ENCODE assay signal across 11 cellular contexts in the genomic region with DNA sequence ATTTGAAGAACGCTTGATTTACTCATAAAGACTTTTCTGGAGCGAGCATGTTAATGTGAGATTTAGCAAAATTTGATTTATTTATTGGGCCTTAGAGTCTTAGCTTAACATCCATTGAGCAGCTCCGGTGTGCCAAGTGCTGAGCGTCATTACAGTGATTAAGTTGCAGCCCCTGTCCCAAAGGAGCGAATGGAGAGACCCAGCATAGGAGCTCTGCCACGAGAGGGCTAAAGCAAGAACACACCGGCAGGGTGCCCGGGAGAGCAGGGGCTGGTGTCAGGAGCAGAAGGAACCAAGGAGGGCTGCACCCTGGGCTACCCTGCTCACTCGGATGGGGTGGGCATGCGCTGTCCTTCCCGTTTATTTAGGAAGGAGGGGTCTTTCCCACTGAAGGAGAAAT. TPM values are rescaled to one million over a fixed set of nuclear protein-coding genes. Genes with fewer than 3 reads are reported as not detected.
DNase-seq lines count a peak whose midpoint lies in the region; ATAC-seq, FAIRE-seq and TF ChIP-seq lines count a peak whose summit lies in the region.
"Had no signal": no experiment of that assay in that cellular context is flagged by ENCODE, and none has a peak within 500 bp of the region (broad histone marks: within the 10 kb centered on the region; RNA-seq: fewer than 3 reads in every experiment).

No MANE protein-coding gene starts in this region.

- H3K23ac ChIP-seq in H9 (ENCODE audit: insufficient read length, low read depth, low read length) = no peak overlapping the region

- H3K56ac ChIP-seq in H9 (ENCODE audit: insufficient read length, low read depth, low read length) = no peak overlapping the region

- no peak overlapping the region for H3K14ac ChIP-seq in H9 (ENCODE audit: insufficient read depth, low read length)

- CTCF ChIA-PET in A549 (lab: Yijun Ruan, JAX) = interaction anchor here (1.9 to 5.1 kb wide), 2 partner anchors 12 to 41 kb away, joined by 6 to 25 read pairs; no protein-coding TSS in a partner anchor
- CTCF ChIA-PET in K562 (lab: Yijun Ruan, JAX; ENCODE audit: low intra/inter-chr PET ratio) = no interaction called here

- H3K27me3 ChIP-seq in H9 (ENCODE audit: insufficient read depth, low read length) (no peaks in the 10 kb centered on the region), K562 (ENCODE audit: control insufficient read depth in 2 of 2, insufficient read depth in 2 of 2, low read length in 2 of 2) (no peaks in the 10 kb centered on the region)

- H3K4me2 ChIP-seq in A549 = peak overlapping the region; percentile 84
- no peak overlapping the region for H3K4me2 ChIP-seq in H9 (ENCODE audit: insufficient read depth, insufficient read length, low read length)
- no peak overlapping the region for H3K4me2 ChIP-seq in K562 (ENCODE audit: insufficient read depth, low read length)

- H3K9me3 ChIP-seq in A549 (no peaks in the 10 kb centered on the region), H9 (ENCODE audit: control insufficient read depth, low read depth, low read length) (no peaks in the 10 kb centered on the region), K562 (replicated peaks; ENCODE audit: control insufficient read depth, insufficient read depth, low read depth, low read length) (no peaks in the 10 kb centered on the region)

- POLR2A ChIA-PET in A549 (lab: Yijun Ruan, JAX) = no interaction called here
- POLR2A ChIA-PET in K562 (lab: Yijun Ruan, JAX) = interaction anchor here (1.4 kb wide), 1 partner anchor 11 kb away, joined by 5 read pairs; no protein-coding TSS in a partner anchor

- no peak overlapping the region for H2BK15ac ChIP-seq in H9 (ENCODE audit: low read depth, low read length)

- H3K27me3 Mint-ChIP-seq in H9 (ENCODE audit: low read depth) (no peaks in the 10 kb centered on the region), natural killer cell (ENCODE audit: low read depth in 2 of 2) (no peaks in the 10 kb centered on the region)

- peaks cover 11% of the 10 kb centered on the region for H3K9me1 ChIP-seq in K562 (ENCODE audit: control insufficient read depth, insufficient read depth, low read length)

- no peak overlapping the region for H2BK5ac ChIP-seq in H9 (ENCODE audit: insufficient read length, low read length)

- WGBS in A549 (ENCODE audit: missing lambda C conversion rate) = 87% methylated on average over 11 of the region's 11 CpGs
- no CpG with 5 or more reads among the region's 11 CpGs for WGBS in H9 (ENCODE audit: extremely low coverage, insufficient read length, low lambda C conversion rate)
- WGBS in K562 (ENCODE audit: insufficient coverage, low coverage, missing lambda C conversion rate) = 87% methylated on average over 9 of the region's 11 CpGs

- TF ChIP-seq RAD21 in A549 (conservative IDR thresholded peaks at IDR 0.05 in 1 of 2, IDR thresholded peaks at IDR 0.05 in 1 of 2) (no peak), K562 (CRISPR knock-in tag; conservative IDR thresholded peaks at IDR 0.05 in 1 of 2, IDR thresholded peaks at IDR 0.05 in 1 of 2) (no peak)

- intact Hi-C loops in K562 (cut with micrococcal nuclease) (no loop called here), natural killer cell (cut with micrococcal nuclease) (no loop called here)

- no peak overlapping the region for H2BK120ac ChIP-seq in H9 (ENCODE audit: low read depth, low read length, poor library complexity, severe bottlenecking)

- H2BK12ac ChIP-seq in H9 (ENCODE audit: insufficient read length, low read depth, low read length) = no peak overlapping the region

- no peak overlapping the region for H3K18ac ChIP-seq in H9 (ENCODE audit: insufficient read length, low read depth, low read length)

- H3T11ph ChIP-seq in H9 (ENCODE audit: low read length) = no peak overlapping the region

- H3K4me1 ChIP-seq in A549 (peaks cover 51% of the 10 kb centered on the region), H9 (ENCODE audit: insufficient read depth, low read length) (no peaks in the 10 kb centered on the region), K562 (replicated peaks in 1 of 2; ENCODE audit: control insufficient read depth in 2 of 2, insufficient read depth in 2 of 2, low read length in 2 of 2) (peaks cover 14 to 55% of the 10 kb centered on the region in 2 experiments; a peak in 4 of 5 replicates)

- peaks cover 13% of the 10 kb centered on the region for H3K79me1 ChIP-seq in H9 (ENCODE audit: insufficient read depth, low read depth, low read length, poor library complexity, severe bottlenecking)

- H3K4me3 Mint-ChIP-seq in H9 (peak overlapping the region; percentile 1 to 41; a peak in 3 of 5 replicates), natural killer cell (peak overlapping the region; percentile 98)

- H4K8ac ChIP-seq in H9 (replicated peaks; ENCODE audit: insufficient read length, low read depth, low read length) = no peak overlapping the region

- DNase-seq in A549 (ENCODE audit: low read depth in 1 of 2, low spot score in 1 of 2) (no peak), H9 (no peak), K562 (ENCODE audit: extremely low read depth in 1 of 4, low spot score in 3 of 4) (no peak), natural killer cell (no peak), GM03348 (ENCODE audit: low spot score) (no peak), NCI-H748 (lab: John Stamatoyannopoulos, UW; ENCODE audit: unreplicated experiment) (no peak), NCI-H1048 (lab: John Stamatoyannopoulos, UW) (no peak)
- DNase-seq: COR-L47, NCI-H226 had no signal

- H2BK20ac ChIP-seq in H9 (ENCODE audit: low read depth, low read length, poor library complexity, severe bottlenecking) = no peak overlapping the region

- BruUV-seq in K562 (replicated peaks; lab: Mats Ljungman, UMichigan) = no TSS peak

- no peak overlapping the region for H3K27ac ChIP-seq in A549
- no peak overlapping the region for H3K27ac ChIP-seq in H9 (ENCODE audit: insufficient read length, low read depth, low read length)
- H3K27ac ChIP-seq in K562 (ENCODE audit: extremely low read depth, low read depth, low read length) = no peak overlapping the region; the same call in 2 of the 3 replicates

- H3K36me3 ChIP-seq in K562 (ENCODE audit: control insufficient read depth, insufficient read depth, low read length) = peaks cover 53% of the 10 kb centered on the region

- TF ChIP-seq EP300 in A549 (IDR thresholded peaks at IDR 0.05) (no peak), K562 (IDR thresholded peaks at IDR 0.05; ENCODE audit: low read length) (no peak)

- H3K79me2 ChIP-seq in H9 (ENCODE audit: insufficient read depth, low read length) (peaks cover 31% of the 10 kb centered on the region), K562 (ENCODE audit: control insufficient read depth, insufficient read depth, low read length) (peaks cover 97% of the 10 kb centered on the region)

- H3K27ac Mint-ChIP-seq in H9 (peak overlapping the region; percentile 37 to 53 (median 51); a peak in 3 of 7 replicates), natural killer cell (peak overlapping the region; percentile 97 to 99)

- H4K91ac ChIP-seq in H9 (ENCODE audit: insufficient read length, low read depth, low read length) = no peak overlapping the region

- no peak overlapping the region for H4K5ac ChIP-seq in H9 (ENCODE audit: insufficient read length, low read depth, low read length)

- TF ChIP-seq POLR2A in A549 (IDR thresholded peaks at IDR 0.05; ENCODE audit: low read length) = no peak
- no peak for TF ChIP-seq POLR2A in K562 (conservative IDR thresholded peaks at IDR 0.05)

- in situ Hi-C loops in K562 (cut with MboI) = no loop called here

- no peak overlapping the region for H3K4me3 ChIP-seq in A549
- H3K4me3 ChIP-seq in K562 = no peak overlapping the region

- H4K20me1 ChIP-seq in H9 (ENCODE audit: control insufficient read depth, insufficient read depth, insufficient read length) (no peaks in the 10 kb centered on the region), K562 (replicated peaks; ENCODE audit: control insufficient read depth, insufficient read depth, low read length) (peaks cover 8% of the 10 kb centered on the region; the same call in 1 of the 2 replicates)

- FAIRE-seq in A549 (lab: Jason Lieb, UNC) (no peak), K562 (lab: Jason Lieb, UNC) (no peak)
- FAIRE-seq: islet of Langerhans had no signal

- no peaks in the 10 kb centered on the region for H3K23me2 ChIP-seq in H9 (ENCODE audit: insufficient read length, low read depth, low read length, poor library complexity, severe bottlenecking)

- no peak overlapping the region for H2AFZ ChIP-seq in H9 (ENCODE audit: low read length)
- no peak overlapping the region for H2AFZ ChIP-seq in K562 (ENCODE audit: low read depth, low read length)

- H3K36me3 Mint-ChIP-seq in H9 (ENCODE audit: insufficient read depth in 1 of 3, low read depth in 3 of 3) (peaks cover 0 to 6% (median 4%) of the 10 kb centered on the region in 3 experiments; a peak in 2 of 7 replicates), natural killer cell (peaks cover 6% of the 10 kb centered on the region)

- no peak for ATAC-seq in A549
- ATAC-seq in K562 = no peak
- no peak for ATAC-seq in natural killer cell
- no peak for ATAC-seq in HG02852 (IDR thresholded peaks at IDR 0.05; ENCODE audit: unreplicated experiment)

- no peak overlapping the region for H2AK5ac ChIP-seq in H9 (ENCODE audit: insufficient read length, low read length)

- H3K9ac ChIP-seq in H9 (ENCODE audit: extremely low read depth, insufficient read length, low read length) (no peak overlapping the region), K562 (ENCODE audit: insufficient read depth in 1 of 2, low read depth in 2 of 2, low read length in 2 of 2) (peak overlapping the region; percentile 0 to 57; a peak in 2 of 4 replicates)

- no peak for TF ChIP-seq CTCF in A549 (IDR thresholded peaks at IDR 0.05)
- TF ChIP-seq CTCF in H9 (conservative IDR thresholded peaks at IDR 0.05) = no peak
- TF ChIP-seq CTCF in K562 (IDR thresholded peaks at IDR 0.05 in 2 of 3, conservative IDR thresholded peaks at IDR 0.05 in 1 of 3; ENCODE audit: insufficient read depth in 2 of 3, low read depth in 1 of 3, low read length in 3 of 3) = no peak
- TF ChIP-seq CTCF in natural killer cell (IDR thresholded peaks at IDR 0.05) = no peak

- H3K4ac ChIP-seq in H9 (ENCODE audit: low read depth, low read length) = no peak overlapping the region

- H3K4me1 Mint-ChIP-seq in H9 (peaks cover 18 to 36% of the 10 kb centered on the region in 2 experiments), natural killer cell (peaks cover 71 to 75% of the 10 kb centered on the region in 2 donors)

- no peaks in the 10 kb centered on the region; a peak in 1 of 5 replicates for H3K9me3 Mint-ChIP-seq in H9
- H3K9me3 Mint-ChIP-seq in natural killer cell = no peaks in the 10 kb centered on the region

RNA-seq across cellular contexts. Expression of gene PPP2R5C, which starts 50.6 kb away (rescaled TPM):
- polyA plus RNA-seq in A549 (2011; rRNA removed) (133 and 150 TPM in 2 replicates), A549 (2017; fragmentation: RNase III; extraction: RNeasy Plus Mini Kit Qiagen cat#74134 plus additional on column Dnase treatment) (73.7 to 75.3 TPM (median 74.8 TPM) in 3 replicates), K562 (2011; rRNA removed) (266 and 328 TPM in 2 replicates), K562 (2014; fragmentation: Illumina TruSeq; extraction: Trizol) (383 and 443 TPM in 2 replicates), K562 (2014; fragmentation: Nextera tagmentation; extraction: Ambion mirVana) (100 to 1,000 TPM; 517 to 617 TPM), K562 (2014; rRNA removed) (284 and 315 TPM in 2 replicates)
- polyA plus RNA-seq in A549 (2012; cell fraction: cytosol; rRNA removed) = 38.6 and 39.4 TPM in 2 replicates
- polyA plus RNA-seq in A549 (2012; cell fraction: nucleus; rRNA removed) = 30.7 and 45.7 TPM in 2 replicates
- 85.5 and 89.5 TPM in 2 replicates for polyA minus RNA-seq in A549 (2011; rRNA and poly(A)+ RNA removed)
- total RNA-seq in H9 (2021) (92.8 and 93.0 TPM in 2 replicates), K562 (2014; rRNA removed) (263 and 295 TPM in 2 replicates), K562 (2014; rRNA removed; fragmentation: Illumina TruSeq; extraction: Trizol) (395 and 448 TPM in 2 replicates), K562 (2015; rRNA removed; fragmentation: Illumina TruSeq; extraction: Trizol) (284 and 309 TPM in 2 replicates), K562 (2021) (395 and 398 TPM in 2 replicates), natural killer cell (100 to 1,000 TPM; 716 to 779 (median 736) TPM)
- total RNA-seq in K562 (2011; cell fraction: chromatin; rRNA removed; ENCODE audit: low replicate concordance) = 275 and 554 TPM in 2 replicates
- 143 and 198 TPM in 2 replicates for total RNA-seq in K562 (2011; cell fraction: nucleolus; rRNA removed)
- total RNA-seq in K562 (2011; cell fraction: nucleoplasm; rRNA removed) = 367 and 537 TPM in 2 replicates
- polyA plus RNA-seq in K562 (2011; cell fraction: cytosol; rRNA removed) = 100 and 189 TPM in 2 replicates
- 140 and 172 TPM in 2 replicates for polyA plus RNA-seq in K562 (2011; cell fraction: nucleus; rRNA removed)
- polyA plus RNA-seq in K562 (2012) = 237 and 317 TPM in 2 replicates
- polyA minus RNA-seq in K562 (2011; rRNA and poly(A)+ RNA removed) = 312 and 332 TPM in 2 replicates
- 118 and 128 TPM in 2 replicates for polyA minus RNA-seq in K562 (2011; cell fraction: cytosol; rRNA and poly(A)+ RNA removed)
- polyA minus RNA-seq in K562 (2011; cell fraction: nucleus; rRNA and poly(A)+ RNA removed) = 87.6 and 141 TPM in 2 replicates
